In genomic region chr3:140216249-140216648, GRCh38 we compare ENCODE assay signal across 9 cellular contexts.
DNase-seq lines count a peak whose midpoint lies in the region; ATAC-seq and TF ChIP-seq lines count a peak whose summit lies in the region.
"Had no signal": no experiment of that assay in that cellular context is flagged by ENCODE, and none has a peak within 500 bp of the region (broad histone marks: within the 10 kb centered on the region; RNA-seq: fewer than 3 reads in every experiment).

No MANE protein-coding gene starts in this region.

- no peak overlapping the region for H2AFZ ChIP-seq in PC-3 (ENCODE audit: low read length)

- peak; percentile 23 for DNase-seq in GM03348 (ENCODE audit: low spot score)
- peak; percentile 25 for DNase-seq in H4 (ENCODE audit: low spot score)
- DNase-seq in PC-3 = no peak
- DNase-seq in kidney epithelial cell (ENCODE audit: low read depth) = no peak
- DNase-seq in NCI-H128 (lab: John Stamatoyannopoulos, UW; ENCODE audit: unreplicated experiment) = no peak
- DNase-seq in activated CD4-positive, alpha-beta T cell treated with anti-CD3 and anti-CD28 coated beads for 36 hours = no peak
- DNase-seq in SW 1271 (lab: John Stamatoyannopoulos, UW) = no peak
- DNase-seq: posterior cingulate gyrus had no signal

- no peak overlapping the region for H3K4me3 Mint-ChIP-seq in activated CD4-positive, alpha-beta T cell treated with anti-CD3 and anti-CD28 coated beads for 36 hours

- peak; percentile 43; the same call in 1 of the 2 replicates for TF ChIP-seq CTCF in PC-3 (conservative IDR thresholded peaks at IDR 0.05; ENCODE audit: low read depth, low read length)
- peak; percentile 9 for TF ChIP-seq CTCF in kidney epithelial cell (IDR thresholded peaks at IDR 0.05; ENCODE audit: insufficient read depth, low read length, poor library complexity, severe bottlenecking)

- no peak overlapping the region for H3K27ac ChIP-seq in PC-3 (ENCODE audit: low read length)

- intact Hi-C loops in PC-3 (cut with micrococcal nuclease) = no loop called here
- intact Hi-C loops in activated CD4-positive, alpha-beta T cell treated with anti-CD3 and anti-CD28 coated beads for 36 hours (cut with DNase I, micrococcal nuclease) = no loop called here

- H4K20me1 ChIP-seq in PC-3 (ENCODE audit: low read length) = no peaks in the 10 kb centered on the region

- no peaks in the 10 kb centered on the region for H3K9me3 ChIP-seq in PC-3 (ENCODE audit: low read length)

- no peaks in the 10 kb centered on the region for H3K4me1 ChIP-seq in PC-3 (ENCODE audit: insufficient read depth, low read length)

- no peak overlapping the region for H3K4me3 ChIP-seq in PC-3 (ENCODE audit: low read length)
- no peak overlapping the region for H3K4me3 ChIP-seq in kidney epithelial cell (ENCODE audit: low read depth, low read length)

- POLR2A ChIA-PET in PC-3 (lab: Charles Lee; ENCODE audit: unreplicated experiment) = no interaction called here
- POLR2A ChIA-PET in activated CD4-positive, alpha-beta T cell treated with anti-CD3 and anti-CD28 coated beads for 36 hours (lab: Charles Lee) = no interaction called here

- peaks cover 7% of the 10 kb centered on the region for H3K27me3 Mint-ChIP-seq in activated CD4-positive, alpha-beta T cell treated with anti-CD3 and anti-CD28 coated beads for 36 hours

- CTCF ChIA-PET in PC-3 (lab: Charles Lee) = no interaction called here
- CTCF ChIA-PET in activated CD4-positive, alpha-beta T cell treated with anti-CD3 and anti-CD28 coated beads for 36 hours (lab: Charles Lee) = interaction anchor here (1.2 kb wide), 1 partner anchor 14 kb away, joined by 3 read pairs; no protein-coding TSS in a partner anchor

- ATAC-seq in PC-3 (no peak), HG03139 (IDR thresholded peaks at IDR 0.05; ENCODE audit: unreplicated experiment) (no peak)
- no peak for ATAC-seq in activated CD4-positive, alpha-beta T cell treated with anti-CD3 and anti-CD28 coated beads for 36 hours

- no peak overlapping the region for H3K27ac Mint-ChIP-seq in activated CD4-positive, alpha-beta T cell treated with anti-CD3 and anti-CD28 coated beads for 36 hours

- H3K9me3 Mint-ChIP-seq in activated CD4-positive, alpha-beta T cell treated with anti-CD3 and anti-CD28 coated beads for 36 hours (ENCODE audit: low read depth) = no peaks in the 10 kb centered on the region

- no peak overlapping the region for H3K4me2 ChIP-seq in PC-3 (ENCODE audit: low read length)

- no peaks in the 10 kb centered on the region for H3K9me2 ChIP-seq in PC-3 (replicated peaks; ENCODE audit: low read length)

- no peaks in the 10 kb centered on the region for H3F3A ChIP-seq in PC-3 (ENCODE audit: low read length, unreplicated experiment)

- H3K36me3 Mint-ChIP-seq in activated CD4-positive, alpha-beta T cell treated with anti-CD3 and anti-CD28 coated beads for 36 hours (ENCODE audit: low read depth) = no peaks in the 10 kb centered on the region

- no peaks in the 10 kb centered on the region for H3K27me3 ChIP-seq in PC-3 (ENCODE audit: low read length)
- no peaks in the 10 kb centered on the region for H3K27me3 ChIP-seq in kidney epithelial cell (ENCODE audit: control insufficient read depth, insufficient read depth, low read length)

- H3K36me3 ChIP-seq in PC-3 (ENCODE audit: low read depth, low read length) (no peaks in the 10 kb centered on the region), kidney epithelial cell (ENCODE audit: control insufficient read depth, insufficient read depth, low read length) (no peaks in the 10 kb centered on the region)

- no peaks in the 10 kb centered on the region for H3K79me2 ChIP-seq in PC-3 (ENCODE audit: low read length)

- no TSS peak for BruUV-seq in PC-3 (replicated peaks; lab: Mats Ljungman, UMichigan)

- H3K9ac ChIP-seq in PC-3 (ENCODE audit: low read length) = no peak overlapping the region

- no peaks in the 10 kb centered on the region for H3K4me1 Mint-ChIP-seq in activated CD4-positive, alpha-beta T cell treated with anti-CD3 and anti-CD28 coated beads for 36 hours

Comparison
In these comparisons a context has a peak if more than half of its experiments do, and no peak if none do; other contexts are left out.
1. DNase-seq: peak in GM03348 (single experiment) and H4 (single experiment); none in PC-3 (single experiment), kidney epithelial cell (single experiment), NCI-H128 (single experiment), activated CD4-positive, alpha-beta T cell treated with anti-CD3 and anti-CD28 coated beads for 36 hours (single experiment) and SW 1271 (0 of 2).